In the genomic region with DNA sequence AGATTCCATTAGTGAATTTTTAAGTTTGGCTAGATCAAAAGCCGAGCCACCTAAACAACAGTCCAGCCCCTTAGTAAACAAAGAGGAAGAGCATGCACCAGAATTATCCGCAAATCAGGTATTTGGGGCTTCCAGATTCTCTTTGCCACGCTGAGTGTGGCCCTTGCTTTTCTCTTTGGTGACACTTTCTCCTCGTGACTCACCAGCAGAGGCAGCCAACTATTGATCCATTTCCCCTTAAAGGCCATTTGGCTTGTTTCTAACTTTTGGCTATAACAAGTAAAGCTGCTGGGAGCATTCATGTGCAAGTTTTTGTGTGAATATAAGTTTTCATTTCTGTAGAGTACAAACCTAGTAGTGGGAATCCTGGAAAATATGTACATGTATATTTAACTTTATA, we compare ENCODE assay signal across 35 cellular contexts. TPM values are rescaled to one million over a fixed set of nuclear protein-coding genes. Genes with fewer than 3 reads are reported as not detected.
"Had no signal": no experiment of that assay in that cellular context is flagged by ENCODE, and none has a peak within 500 bp of the region (broad histone marks: within the 10 kb centered on the region; RNA-seq: fewer than 3 reads in every experiment).

No MANE protein-coding gene starts in this region.

- DNase-seq: activated CD4-positive, alpha-beta T cell treated with anti-CD3 and anti-CD28 coated beads for 1 hour; activated CD4-positive, alpha-beta T cell treated with anti-CD3 and anti-CD28 coated beads, Interleukin-2, amount 10 ng/mL, durations not matched to agents 24 days and 14 days; activated CD4-positive, alpha-beta T cell treated with anti-CD3 and anti-CD28 coated beads, Interleukin-2, amount 50 U/mL, for 4 hours; activated CD4-positive, CD25-positive, alpha-beta regulatory T cell; activated CD8-positive, alpha-beta T cell treated with anti-CD3 and anti-CD28 coated beads for 36 hours; activated effector memory CD4-positive, alpha-beta T cell treated with anti-CD3 and anti-CD28 coated beads, Interleukin-2, amount 50 U/mL, for 16 hours; activated naive CD4-positive, alpha-beta T cell; activated naive CD4-positive, alpha-beta T cell treated with anti-CD3 and anti-CD28 coated beads, Interleukin-2, amount 50 U/mL, for 16 hours; activated naive CD8-positive, alpha-beta T cell treated with anti-CD3 and anti-CD28 coated beads for 36 hours; activated T-cell treated with anti-CD3 and anti-CD28 coated beads, Interleukin-2, amount 50 U/mL, for 1 hour; activated T-cell treated with anti-CD3 and anti-CD28 coated beads, Interleukin-2, amount 50 U/mL, for 72 hours; amniotic stem cell; aorta; NCI-H1092 treated with DMSO at 0.1 percent for 48 hours; NCI-H1417; NCI-H146; NCI-H187; NCI-H2029 treated with DMSO at 0.1 percent for 48 hours; NCI-H2107; NCI-H2171; NCI-H510A; NCI-H526; NCI-H774; SW 1271; T-helper 1 cell; T-helper 2 cell; T-helper 9 cell; WERI-Rb-1 had no signal

- ATAC-seq: activated CD8-positive, alpha-beta T cell treated with anti-CD3 and anti-CD28 coated beads for 36 hours; activated T-cell treated with anti-CD3 and anti-CD28 coated beads, Interleukin-2, amount 50 U/mL, for 72 hours; activated T-helper 17 cell treated with anti-CD3 and anti-CD28 coated beads, Interleukin-2, amount 50 U/mL, for 72 hours; Right ventricle myocardium inferior had no signal

- H3K27ac ChIP-seq: cardiac muscle cell, RWPE1, WERI-Rb-1 had no signal

- H3K4me3 ChIP-seq: cardiac muscle cell had no signal

- H3K27ac Mint-ChIP-seq: activated CD4-positive, alpha-beta T cell treated with anti-CD3 and anti-CD28 coated beads, Interleukin-2, amount 10 ng/mL, durations not matched to agents 24 days and 14 days; activated CD8-positive, alpha-beta T cell treated with anti-CD3 and anti-CD28 coated beads for 36 hours; activated naive CD8-positive, alpha-beta T cell treated with anti-CD3 and anti-CD28 coated beads for 36 hours; activated T-cell treated with anti-CD3 and anti-CD28 coated beads, Interleukin-2, amount 50 U/mL, for 72 hours; activated T-helper 17 cell treated with anti-CD3 and anti-CD28 coated beads, Interleukin-2, amount 50 U/mL, for 72 hours had no signal

- H3K27me3 Mint-ChIP-seq: activated CD4-positive, alpha-beta T cell treated with anti-CD3 and anti-CD28 coated beads, Interleukin-2, amount 10 ng/mL, durations not matched to agents 24 days and 14 days; activated CD8-positive, alpha-beta T cell treated with anti-CD3 and anti-CD28 coated beads for 36 hours; activated naive CD8-positive, alpha-beta T cell treated with anti-CD3 and anti-CD28 coated beads for 36 hours; activated T-helper 17 cell treated with anti-CD3 and anti-CD28 coated beads, Interleukin-2, amount 50 U/mL, for 72 hours had no signal

- H3K4me3 Mint-ChIP-seq: activated CD4-positive, alpha-beta T cell treated with anti-CD3 and anti-CD28 coated beads, Interleukin-2, amount 10 ng/mL, durations not matched to agents 24 days and 14 days; activated CD8-positive, alpha-beta T cell treated with anti-CD3 and anti-CD28 coated beads for 36 hours; activated naive CD8-positive, alpha-beta T cell treated with anti-CD3 and anti-CD28 coated beads for 36 hours; activated T-cell treated with anti-CD3 and anti-CD28 coated beads, Interleukin-2, amount 50 U/mL, for 72 hours; activated T-helper 17 cell treated with anti-CD3 and anti-CD28 coated beads, Interleukin-2, amount 50 U/mL, for 72 hours had no signal

- H3K9me3 Mint-ChIP-seq: activated CD4-positive, alpha-beta T cell treated with anti-CD3 and anti-CD28 coated beads, Interleukin-2, amount 10 ng/mL, durations not matched to agents 24 days and 14 days; activated CD8-positive, alpha-beta T cell treated with anti-CD3 and anti-CD28 coated beads for 36 hours; activated naive CD8-positive, alpha-beta T cell treated with anti-CD3 and anti-CD28 coated beads for 36 hours; activated T-cell treated with anti-CD3 and anti-CD28 coated beads, Interleukin-2, amount 50 U/mL, for 72 hours; activated T-helper 17 cell treated with anti-CD3 and anti-CD28 coated beads, Interleukin-2, amount 50 U/mL, for 72 hours had no signal

- H3K27me3 ChIP-seq: cardiac muscle cell had no signal

- H3K4me1 Mint-ChIP-seq: activated CD4-positive, alpha-beta T cell treated with anti-CD3 and anti-CD28 coated beads, Interleukin-2, amount 10 ng/mL, durations not matched to agents 24 days and 14 days; activated naive CD8-positive, alpha-beta T cell treated with anti-CD3 and anti-CD28 coated beads for 36 hours; activated T-helper 17 cell treated with anti-CD3 and anti-CD28 coated beads, Interleukin-2, amount 50 U/mL, for 72 hours had no signal

- FAIRE-seq: RCC 7860 had no signal

RNA-seq across cellular contexts. Expression of a gene that starts 17.6 kb away (rescaled TPM):
- total RNA-seq: activated CD4-positive, alpha-beta T cell treated with anti-CD3 and anti-CD28 coated beads, Interleukin-2, amount 10 ng/mL, durations not matched to agents 24 days and 14 days; activated CD8-positive, alpha-beta memory T cell treated with anti-CD3 and anti-CD28 coated beads for 36 hours; activated CD8-positive, alpha-beta T cell treated with anti-CD3 and anti-CD28 coated beads for 36 hours; activated T-cell treated with anti-CD3 and anti-CD28 coated beads, Interleukin-2, amount 50 U/mL, for 72 hours; aorta; cardiac muscle cell; M059J; Right ventricle myocardium inferior had no signal
- polyA plus RNA-seq: aorta had no signal
